Comparison of ENCODE assay signal across 28 cellular contexts in genomic region chr2:46026431-46026830, GRCh38.
"Had no signal": no experiment of that assay in that cellular context is flagged by ENCODE, and none has a peak within 500 bp of the region (broad histone marks: within the 10 kb centered on the region; RNA-seq: fewer than 3 reads in every experiment).

No MANE protein-coding gene starts in this region.

- H3K9ac ChIP-seq: neural progenitor cell, parathyroid adenoma had no signal

- DNase-seq: natural killer cell; occipital lobe; ovary; posterior cingulate gyrus; psoas muscle; right cardiac atrium; spleen; stimulated activated CD4-positive, alpha-beta T cell treated with anti-CD3 and anti-CD28 coated beads, Interleukin-12 subunit alpha, Interleukin-12 subunit beta, amount 100 ng/mL, for 4 hours; stimulated activated CD4-positive, alpha-beta T cell treated with anti-CD3 and anti-CD28 coated beads, Interleukin-1b, Interleukin-23, amount 100 ng/mL, for 48 hours; stimulated activated CD4-positive, alpha-beta T cell treated with anti-CD3 and anti-CD28 coated beads, Interleukin-4, amount 100 ng/mL, for 1 hour; stimulated activated CD4-positive, alpha-beta T cell treated with anti-CD3 and anti-CD28 coated beads, Interleukin-4, amount 100 ng/mL, for 4 hours; stimulated activated CD8-positive, alpha-beta memory T cell treated with anti-CD3 and anti-CD28 coated beads, Interleukin-4, amount 100 ng/mL, for 48 hours; stimulated activated naive CD4-positive, alpha-beta T cell; stimulated activated naive CD8-positive, alpha-beta T cell treated with anti-CD3 and anti-CD28 coated beads, Interleukin-15, amount 100 ng/mL, for 72 hours; stimulated activated naive CD8-positive, alpha-beta T cell treated with anti-CD3 and anti-CD28 coated beads, Interleukin-15, Interleukin-2, amounts not matched to agents 100 U/mL and 50 U/mL, for 24 hours; substantia nigra; testis; tibial artery; transverse colon; upper lobe of right lung; uterus had no signal

- H3K9me3 ChIP-seq: ovary, psoas muscle, spleen, suprapubic skin, testis, tibial artery, transverse colon, upper lobe of right lung, uterus had no signal

- H3K27me3 ChIP-seq: neural progenitor cell, ovary, spleen, suprapubic skin, testis, tibial artery, transverse colon, upper lobe of right lung, uterus had no signal

- H2AFZ ChIP-seq: neural progenitor cell, parathyroid adenoma had no signal

- H3K27ac ChIP-seq: neural progenitor cell, ovary, parathyroid adenoma, psoas muscle, skin epidermis, spleen, suprapubic skin, testis, tibial artery, transverse colon, upper lobe of right lung, uterus had no signal

- H3K4me2 ChIP-seq: neural progenitor cell, smooth muscle cell had no signal

- H3K4me3 ChIP-seq: neural progenitor cell, ovary, psoas muscle, skin epidermis, smooth muscle cell, spleen, suprapubic skin, testis, tibial artery, transverse colon, upper lobe of right lung, uterus had no signal

- H3K4me1 ChIP-seq: parathyroid adenoma, psoas muscle, testis, uterus had no signal

- ATAC-seq: natural killer cell; psoas muscle; right cardiac atrium; sciatic nerve; stimulated activated memory B cell treated with anti-CD40 and anti-IgM and Interleukin-4, amounts not matched to agents 10 μg/mL and 1 μg/mL and 100 μg/mL, for 72 hours; stimulated activated naive CD8-positive, alpha-beta T cell treated with anti-CD3 and anti-CD28 coated beads, Interleukin-15, amount 100 ng/mL, for 72 hours; stimulated activated naive CD8-positive, alpha-beta T cell treated with anti-CD3 and anti-CD28 coated beads, Interleukin-15, Interleukin-2, amounts not matched to agents 100 U/mL and 50 U/mL, for 24 hours; upper lobe of right lung had no signal

- H3K36me3 ChIP-seq: neural progenitor cell, ovary, tibial artery, transverse colon, upper lobe of right lung, uterus had no signal
